In genomic region chr2:152122161-152122560, GRCh38 we compare ENCODE assay signal across 26 cellular contexts.
"Had no signal": no experiment of that assay in that cellular context is flagged by ENCODE, and none has a peak within 500 bp of the region (broad histone marks: within the 10 kb centered on the region; RNA-seq: fewer than 3 reads in every experiment).

No MANE protein-coding gene starts in this region.

- ATAC-seq: natural killer cell; psoas muscle; right cardiac atrium; right lobe of liver; stimulated activated effector memory CD8-positive, alpha-beta T cell treated with anti-CD3 and anti-CD28 coated beads, Interleukin-12 subunit alpha, Interleukin-12 subunit beta, amount 100 ng/mL, for 72 hours; stimulated activated naive B cell treated with anti-CD40 and anti-IgM and Interleukin-4, amounts not matched to agents 10 μg/mL and 1 μg/mL and 100 μg/mL, for 72 hours had no signal

- H3K27me3 ChIP-seq: neural progenitor cell, right lobe of liver, sigmoid colon, spleen, stomach, thyroid gland, tibial nerve, upper lobe of left lung, vagina had no signal

- DNase-seq: naive B cell; natural killer cell; occipital lobe; posterior cingulate gyrus; psoas muscle; right cardiac atrium; right lobe of liver; sigmoid colon; spleen; stimulated activated CD4-positive, alpha-beta T cell treated with anti-CD3 and anti-CD28 coated beads, Interleukin-12 subunit alpha, Interleukin-12 subunit beta, amount 100 ng/mL, for 4 hours; stimulated activated CD4-positive, alpha-beta T cell treated with anti-CD3 and anti-CD28 coated beads, Interleukin-1b, Interleukin-23, amount 100 ng/mL, for 48 hours; stimulated activated CD4-positive, alpha-beta T cell treated with anti-CD3 and anti-CD28 coated beads, Interleukin-4, amount 100 ng/mL, for 1 hour; stimulated activated naive B cell treated with anti-CD40 and anti-IgM and Interleukin-4, amounts not matched to agents 10 μg/mL and 1 μg/mL and 100 μg/mL, for 72 hours; stimulated activated naive CD4-positive, alpha-beta T cell treated with Interleukin-2 at 50 U/mL for 16 hours; stomach; thyroid gland; trophoblast cell; upper lobe of left lung had no signal

- H3K9me3 ChIP-seq: psoas muscle, right lobe of liver, spleen, stomach, thoracic aorta, thyroid gland, tibial nerve, upper lobe of left lung, vagina had no signal

- H3K4me1 ChIP-seq: neural progenitor cell, parathyroid adenoma, psoas muscle, right lobe of liver, sigmoid colon, spleen, stomach, tibial nerve, upper lobe of left lung, vagina had no signal

- H3K4me3 ChIP-seq: neural progenitor cell, psoas muscle, right lobe of liver, sigmoid colon, smooth muscle cell, spleen, stomach, thoracic aorta, thyroid gland, tibial nerve, upper lobe of left lung, vagina had no signal

- H3K27ac ChIP-seq: neural progenitor cell, parathyroid adenoma, psoas muscle, right lobe of liver, sigmoid colon, spleen, stomach, thoracic aorta, thyroid gland, tibial nerve, upper lobe of left lung, vagina had no signal

- H3K36me3 ChIP-seq: neural progenitor cell had no signal

- FAIRE-seq: urothelium cell line had no signal
